Comparison of ENCODE assay signal across 26 cellular contexts in genomic region chr10:1126461-1126860, GRCh38.
"Had no signal": no experiment of that assay in that cellular context is flagged by ENCODE, and none has a peak within 500 bp of the region (broad histone marks: within the 10 kb centered on the region; RNA-seq: fewer than 3 reads in every experiment).

No MANE protein-coding gene starts in this region.

- ATAC-seq: activated naive CD4-positive, alpha-beta T cell treated with anti-CD3 and anti-CD28 coated beads, Interleukin-2, amount 50 U/mL, for 72 hours; activated naive CD8-positive, alpha-beta T cell treated with anti-CD3 and anti-CD28 coated beads, Interleukin-2, amount 50 U/mL, for 24 hours; body of pancreas; Panc1; Right ventricle myocardium inferior; T-cell had no signal

- H3K4me3 ChIP-seq: ascending aorta, body of pancreas, SK-N-MC had no signal

- H3K4me3 Mint-ChIP-seq: activated CD4-positive, alpha-beta T cell treated with anti-CD3 and anti-CD28 coated beads, Interleukin-2, amount 10 ng/mL, durations not matched to agents 7 days and 5 days; activated naive CD8-positive, alpha-beta T cell treated with anti-CD3 and anti-CD28 coated beads, Interleukin-2, amount 50 U/mL, for 24 hours; T-cell had no signal

- H3K9me3 Mint-ChIP-seq: activated CD4-positive, alpha-beta T cell treated with anti-CD3 and anti-CD28 coated beads, Interleukin-2, amount 10 ng/mL, durations not matched to agents 7 days and 5 days; activated naive CD4-positive, alpha-beta T cell treated with anti-CD3 and anti-CD28 coated beads, Interleukin-2, amount 50 U/mL, for 72 hours; activated naive CD8-positive, alpha-beta T cell treated with anti-CD3 and anti-CD28 coated beads, Interleukin-2, amount 50 U/mL, for 24 hours; T-cell had no signal

- H3K27me3 Mint-ChIP-seq: activated CD4-positive, alpha-beta T cell treated with anti-CD3 and anti-CD28 coated beads, Interleukin-2, amount 10 ng/mL, durations not matched to agents 7 days and 5 days; activated naive CD8-positive, alpha-beta T cell treated with anti-CD3 and anti-CD28 coated beads, Interleukin-2, amount 50 U/mL, for 24 hours; T-cell had no signal

- H3K27ac Mint-ChIP-seq: activated CD4-positive, alpha-beta T cell treated with anti-CD3 and anti-CD28 coated beads, Interleukin-2, amount 10 ng/mL, durations not matched to agents 7 days and 5 days; activated naive CD4-positive, alpha-beta T cell treated with anti-CD3 and anti-CD28 coated beads, Interleukin-2, amount 50 U/mL, for 72 hours; activated naive CD8-positive, alpha-beta T cell treated with anti-CD3 and anti-CD28 coated beads, Interleukin-2, amount 50 U/mL, for 24 hours; T-cell had no signal

- H3K4me1 ChIP-seq: ascending aorta, body of pancreas had no signal

- H3K9ac ChIP-seq: KMS-11 had no signal

- H3K9me3 ChIP-seq: ascending aorta, body of pancreas had no signal

- DNase-seq: activated CD4-positive, alpha-beta T cell treated with anti-CD3 and anti-CD28 coated beads, Interleukin-2, amount 10 ng/mL, durations not matched to agents 7 days and 5 days; activated CD4-positive, CD25-positive, alpha-beta regulatory T cell; activated effector memory CD4-positive, alpha-beta T cell treated with anti-CD3 and anti-CD28 coated beads, Interleukin-2, amount 50 U/mL, for 16 hours; activated naive CD4-positive, alpha-beta T cell treated with Interleukin-2 at 50 U/mL for 16 hours; activated naive CD8-positive, alpha-beta T cell treated with anti-CD3 and anti-CD28 coated beads, Interleukin-2, amount 50 U/mL, for 24 hours; amniotic stem cell; body of pancreas; central memory CD4-positive, alpha-beta T cell; NCI-H1092; NCI-H1417; NCI-H1930; NCI-H2171; NCI-H226; NCI-H526 treated with DMSO at 0.1 percent for 48 hours; NK-92 treated with Interleukin-12 subunit alpha and Interleukin-12 subunit beta, amount 100 ng/mL, for 24 hours; OCI-M1; RPMI8226; T-cell; T-helper 2 cell; T1000 had no signal

- H3K27me3 ChIP-seq: ascending aorta, body of pancreas had no signal

- H3K27ac ChIP-seq: ascending aorta, body of pancreas, KMS-11, SK-N-MC had no signal
